Comparison of ENCODE assay signal across 23 cellular contexts in genomic region chr1:90951009-90951408, GRCh38.
A peak's percentile ranks its signal among the peaks of the same experiment; 100 is the strongest.
DNase-seq lines count a peak whose midpoint lies in the region; ATAC-seq, FAIRE-seq and TF ChIP-seq lines count a peak whose summit lies in the region.
"Had no signal": no experiment of that assay in that cellular context is flagged by ENCODE, and none has a peak within 500 bp of the region (broad histone marks: within the 10 kb centered on the region; RNA-seq: fewer than 3 reads in every experiment).

No MANE protein-coding gene starts in this region.

- H3K4me3 ChIP-seq in A673 (ENCODE audit: low read depth, low read length, poor library complexity, severe bottlenecking) (no peak overlapping the region), GM12878 (no peak overlapping the region), mesendoderm (ENCODE audit: low read length) (no peak overlapping the region)
- H3K4me3 ChIP-seq: PC-9 had no signal

- H3K23ac ChIP-seq in mesendoderm (ENCODE audit: low read length), result no peak overlapping the region

- SMC1A ChIA-PET in GM12878 (lab: Charles Lee; ENCODE audit: uncharacterized antibody, unreplicated experiment), result no interaction called here

- H3K4me2 ChIP-seq in GM12878 (ENCODE audit: control insufficient read depth, insufficient read depth) (no peak overlapping the region), mesendoderm (ENCODE audit: low read length) (no peak overlapping the region)
- H3K4me2 ChIP-seq: PC-9 had no signal

- H3K9ac ChIP-seq in GM12878 (ENCODE audit: control insufficient read depth, insufficient read depth, low read length) (no peak overlapping the region), mesendoderm (ENCODE audit: low read length) (no peak overlapping the region)

- peaks cover 6% of the 10 kb centered on the region for H3K36me3 ChIP-seq in A673 (ENCODE audit: insufficient read depth, low read length, poor library complexity, severe bottlenecking)
- no peaks in the 10 kb centered on the region for H3K36me3 ChIP-seq in GM12878 (ENCODE audit: control insufficient read depth in 2 of 2, insufficient read depth in 2 of 2, low read length in 1 of 2)
- no peaks in the 10 kb centered on the region for H3K36me3 ChIP-seq in mesendoderm (ENCODE audit: control insufficient read depth, insufficient read depth, low read length)

- H3K9me3 Mint-ChIP-seq in activated T-helper 1 cell treated with anti-CD3 and anti-CD28 coated beads, Interleukin-12 subunit alpha, Interleukin-12 subunit beta, Interleukin-2, Interleukin-4 antibody, amounts not matched to agents 30 ng/mL and 10 ng/mL and 1 ng/mL, durations not matched to agents 14 hours and 24 hours and 36 hours, result no peaks in the 10 kb centered on the region
- H3K9me3 Mint-ChIP-seq: CD14-positive monocyte had no signal

- H3K36me3 Mint-ChIP-seq in activated T-helper 1 cell treated with anti-CD3 and anti-CD28 coated beads, Interleukin-12 subunit alpha, Interleukin-12 subunit beta, Interleukin-2, Interleukin-4 antibody, amounts not matched to agents 30 ng/mL and 10 ng/mL and 1 ng/mL, durations not matched to agents 14 hours and 24 hours and 36 hours (ENCODE audit: low read depth), result peaks cover 20% of the 10 kb centered on the region

- H4K5ac ChIP-seq in mesendoderm (ENCODE audit: low read length), result no peak overlapping the region

- TF ChIP-seq EP300 in GM12878 (IDR thresholded peaks at IDR 0.05; ENCODE audit: borderline replicate concordance in 1 of 2, control insufficient read depth in 1 of 2, low read depth in 2 of 2, low read length in 2 of 2), result no peak

- TSS peak; percentile 15 for BruUV-seq in A673 (replicated peaks; lab: Mats Ljungman, UMichigan)
- TSS peak; percentile 28 for BruUV-seq in GM12878 (replicated peaks; lab: Mats Ljungman, UMichigan)

- H3K9me3 ChIP-seq in A673 (ENCODE audit: low read depth, low read length, poor library complexity, severe bottlenecking), result peaks cover 7% of the 10 kb centered on the region
- peaks cover 13% of the 10 kb centered on the region; the same call in 2 of the 3 replicates for H3K9me3 ChIP-seq in GM12878 (replicated peaks; ENCODE audit: control insufficient read depth, insufficient read depth, low read length)

- H3K27me3 ChIP-seq in A673 (replicated peaks; ENCODE audit: insufficient read depth, low read depth, low read length, poor library complexity), result no peaks in the 10 kb centered on the region
- H3K27me3 ChIP-seq in GM12878 (replicated peaks in 1 of 2; ENCODE audit: control insufficient read depth in 2 of 2, insufficient read depth in 2 of 2, low read length in 1 of 2), result no peaks in the 10 kb centered on the region
- H3K27me3 ChIP-seq in mesendoderm (ENCODE audit: insufficient read depth, low read length, poor library complexity), result no peaks in the 10 kb centered on the region

- no peak overlapping the region for H3K4me3 Mint-ChIP-seq in activated T-helper 1 cell treated with anti-CD3 and anti-CD28 coated beads, Interleukin-12 subunit alpha, Interleukin-12 subunit beta, Interleukin-2, Interleukin-4 antibody, amounts not matched to agents 30 ng/mL and 10 ng/mL and 1 ng/mL, durations not matched to agents 14 hours and 24 hours and 36 hours
- H3K4me3 Mint-ChIP-seq: B cell, CD14-positive monocyte had no signal

- CTCF ChIA-PET in A673 (lab: Charles Lee) (no interaction called here), GM12878 (lab: Yijun Ruan, JAX) (no interaction called here)

- H3K79me2 ChIP-seq in GM12878 (ENCODE audit: control insufficient read depth, insufficient read depth, low read length) (peaks cover 17% of the 10 kb centered on the region), mesendoderm (ENCODE audit: control insufficient read depth, insufficient read depth, low read length) (peaks cover 28% of the 10 kb centered on the region)

- intact Hi-C loops in A673 (cut with micrococcal nuclease; ENCODE audit: unreplicated experiment), result no loop called here
- intact Hi-C loops in GM12878 (cut with micrococcal nuclease; ENCODE audit: unreplicated experiment), result no loop called here
- intact Hi-C loops in activated T-helper 1 cell treated with anti-CD3 and anti-CD28 coated beads, Interleukin-12 subunit alpha, Interleukin-12 subunit beta, Interleukin-2, Interleukin-4 antibody, amounts not matched to agents 30 ng/mL and 10 ng/mL and 1 ng/mL, durations not matched to agents 14 hours and 24 hours and 36 hours (cut with micrococcal nuclease), result no loop called here

- no peak overlapping the region for H3K18ac ChIP-seq in mesendoderm (ENCODE audit: low read length)

- H3K27ac Mint-ChIP-seq in activated T-helper 1 cell treated with anti-CD3 and anti-CD28 coated beads, Interleukin-12 subunit alpha, Interleukin-12 subunit beta, Interleukin-2, Interleukin-4 antibody, amounts not matched to agents 30 ng/mL and 10 ng/mL and 1 ng/mL, durations not matched to agents 14 hours and 24 hours and 36 hours, result no peak overlapping the region
- H3K27ac Mint-ChIP-seq: B cell had no signal

- H3K79me1 ChIP-seq in mesendoderm (ENCODE audit: low read length), result peaks cover 11% of the 10 kb centered on the region

- no peaks in the 10 kb centered on the region; the same call in 1 of the 2 replicates for H4K20me1 ChIP-seq in GM12878 (ENCODE audit: control insufficient read depth, insufficient read depth)

- H2AK5ac ChIP-seq in mesendoderm (ENCODE audit: low read length), result no peak overlapping the region

- RAD21 ChIA-PET in GM12878 (lab: Charles Lee; ENCODE audit: unreplicated experiment), result no interaction called here

- no peak overlapping the region for H3K56ac ChIP-seq in mesendoderm (ENCODE audit: low read length)

- no peak overlapping the region for H2BK15ac ChIP-seq in mesendoderm (replicated peaks; ENCODE audit: low read depth)

- FAIRE-seq in H54 (lab: Jason Lieb, UNC), result peak; percentile 20
- no peak for FAIRE-seq in GM12878 (lab: Jason Lieb, UNC)
- FAIRE-seq: A204.1 had no signal

- TF ChIP-seq CTCF in A673 (conservative IDR thresholded peaks at IDR 0.05; ENCODE audit: low read depth, low read length) (no peak), GM12878 (IDR thresholded peaks at IDR 0.05 in 2 of 3, conservative IDR thresholded peaks at IDR 0.05 in 1 of 3; ENCODE audit: control insufficient read depth in 2 of 3, extremely low read depth in 1 of 3, insufficient read depth in 1 of 3, low read depth in 3 of 3, low read length in 3 of 3) (no peak)

- in situ Hi-C loops in GM12878 (cut with MboI), result no loop called here

- H3K27ac ChIP-seq in A673 (ENCODE audit: low read depth, low read length, poor library complexity, severe bottlenecking) (no peak overlapping the region), GM12878 (ENCODE audit: control insufficient read depth, insufficient read depth) (no peak overlapping the region), mesendoderm (ENCODE audit: low read depth, low read length) (no peak overlapping the region)
- H3K27ac ChIP-seq: PC-9 had no signal

- H3K27me3 Mint-ChIP-seq in activated T-helper 1 cell treated with anti-CD3 and anti-CD28 coated beads, Interleukin-12 subunit alpha, Interleukin-12 subunit beta, Interleukin-2, Interleukin-4 antibody, amounts not matched to agents 30 ng/mL and 10 ng/mL and 1 ng/mL, durations not matched to agents 14 hours and 24 hours and 36 hours (ENCODE audit: insufficient read depth), result no peaks in the 10 kb centered on the region
- H3K27me3 Mint-ChIP-seq: B cell had no signal

- H3K4ac ChIP-seq in mesendoderm (ENCODE audit: low read depth, low read length), result no peak overlapping the region

- H4K8ac ChIP-seq in mesendoderm (ENCODE audit: low read depth, low read length), result no peak overlapping the region

- DNase-seq in A673 (ENCODE audit: low spot score) (no peak), H54 (ENCODE audit: insufficient read length, low spot score) (no peak), GM12878 (ENCODE audit: low read depth, low spot score) (no peak), mesendoderm (peak; percentile 29)
- DNase-seq in activated T-helper 1 cell treated with anti-CD3 and anti-CD28 coated beads, Interleukin-12 subunit alpha, Interleukin-12 subunit beta, Interleukin-2, Interleukin-4 antibody, amounts not matched to agents 30 ng/mL and 10 ng/mL and 1 ng/mL, durations not matched to agents 14 hours and 24 hours and 36 hours (ENCODE audit: low spot score), result no peak
- no peak for DNase-seq in stimulated activated CD4-positive, alpha-beta T cell treated with anti-CD3 and anti-CD28 coated beads, Interleukin-4, amount 100 ng/mL, for 1 hour
- DNase-seq: EL, GF-D8, HCEC 1CT, KG1, NCI-H1092, NCI-H1436, NCI-H1930, NCI-H2227 treated with DMSO at 0.1 percent for 48 hours, NCI-H510A treated with DMSO at 0.1 percent for 48 hours, NCI-H748 treated with DMSO at 0.1 percent for 48 hours, PC-9, SIG-M5 had no signal

- WGBS in GM12878 (ENCODE audit: insufficient coverage, insufficient replicate concordance, low lambda C conversion rate, missing lambda C conversion rate), result 48% methylated on average over 2 of the region's 2 CpGs
- no CpG with 5 or more reads among the region's 2 CpGs for WGBS in mesendoderm (ENCODE audit: extremely low coverage, insufficient coverage, low lambda C conversion rate)

- POLR2A ChIA-PET in A673 (lab: Charles Lee; ENCODE audit: low non-redundant PET), result no interaction called here
- POLR2A ChIA-PET in GM12878 (lab: Charles Lee), result interaction anchor here (0.6 kb wide), 1 partner anchor 99 kb away, joined by 5 read pairs; no protein-coding TSS in a partner anchor

- no peak overlapping the region for H2BK120ac ChIP-seq in mesendoderm (ENCODE audit: low read depth, low read length)

- ATAC-seq in GM12878 (no peak), GM21825 (IDR thresholded peaks at IDR 0.05; ENCODE audit: unreplicated experiment) (no peak)
- ATAC-seq: SK-N-SH treated with all-trans-retinoic acid at 6 μM for 48 hours had no signal

- no peaks in the 10 kb centered on the region for H3K4me1 ChIP-seq in A673 (ENCODE audit: insufficient read depth, low read length, poor library complexity, severe bottlenecking)
- H3K4me1 ChIP-seq in GM12878 (ENCODE audit: control insufficient read depth, insufficient read depth, low read length), result no peaks in the 10 kb centered on the region
- peaks cover 4% of the 10 kb centered on the region for H3K4me1 ChIP-seq in mesendoderm (ENCODE audit: control insufficient read depth, low read depth, low read length)

- H3K4me1 Mint-ChIP-seq in activated T-helper 1 cell treated with anti-CD3 and anti-CD28 coated beads, Interleukin-12 subunit alpha, Interleukin-12 subunit beta, Interleukin-2, Interleukin-4 antibody, amounts not matched to agents 30 ng/mL and 10 ng/mL and 1 ng/mL, durations not matched to agents 14 hours and 24 hours and 36 hours (ENCODE audit: low read depth), result peaks cover 30% of the 10 kb centered on the region

- TF ChIP-seq RAD21 in GM12878 (IDR thresholded peaks at IDR 0.05; ENCODE audit: insufficient read depth, low read depth, low read length), result no peak

- H2AFZ ChIP-seq in GM12878 (ENCODE audit: control insufficient read depth, low read depth, low read length), result no peak overlapping the region
- H2AFZ ChIP-seq: PC-9 had no signal

- H2BK5ac ChIP-seq in mesendoderm (ENCODE audit: low read length), result no peak overlapping the region

- TF ChIP-seq POLR2A in H54 (IDR thresholded peaks at IDR 0.05; ENCODE audit: low read depth, low read length), result no peak
- no peak for TF ChIP-seq POLR2A in GM12878 (IDR thresholded peaks at IDR 0.05; ENCODE audit: low read depth, low read length)

TF ChIP-seq in GM12878, 131 proteins besides CTCF, POLR2A, EP300 and RAD21 (continues in another document):
- no peak for TF ChIP-seq RB1 (IDR thresholded peaks at IDR 0.05; ENCODE audit: borderline replicate concordance)
- no peak for TF ChIP-seq MTA3 (IDR thresholded peaks at IDR 0.05; ENCODE audit: borderline replicate concordance, low read length)
